ENCODE assay signal across 1 cellular context in the genomic region with DNA sequence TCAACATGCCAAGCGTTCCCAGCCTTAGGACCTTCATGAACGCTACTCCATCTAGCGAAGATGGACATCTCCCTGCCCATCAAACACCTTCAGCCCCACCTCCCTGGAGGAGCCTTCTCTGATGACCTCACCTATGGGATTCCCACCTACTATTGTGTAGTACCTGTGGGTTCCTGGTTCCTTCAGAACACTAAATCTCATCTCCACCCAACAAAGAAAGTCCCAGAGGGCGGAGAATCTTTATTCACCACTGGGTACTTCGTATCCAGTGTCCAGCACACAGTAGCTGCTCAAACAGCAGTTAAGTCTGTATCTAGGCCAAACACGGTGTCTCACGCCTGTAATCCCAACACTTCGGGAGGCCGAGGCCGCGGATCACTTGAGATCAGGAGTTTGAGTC.
TF ChIP-seq lines count a peak whose summit lies in the region.

No MANE protein-coding gene starts in this region.

TF ChIP-seq in GM23338, 12 proteins besides CTCF, POLR2A, EP300 and RAD21 (continued from another document):
- TF ChIP-seq, protein P1, sequence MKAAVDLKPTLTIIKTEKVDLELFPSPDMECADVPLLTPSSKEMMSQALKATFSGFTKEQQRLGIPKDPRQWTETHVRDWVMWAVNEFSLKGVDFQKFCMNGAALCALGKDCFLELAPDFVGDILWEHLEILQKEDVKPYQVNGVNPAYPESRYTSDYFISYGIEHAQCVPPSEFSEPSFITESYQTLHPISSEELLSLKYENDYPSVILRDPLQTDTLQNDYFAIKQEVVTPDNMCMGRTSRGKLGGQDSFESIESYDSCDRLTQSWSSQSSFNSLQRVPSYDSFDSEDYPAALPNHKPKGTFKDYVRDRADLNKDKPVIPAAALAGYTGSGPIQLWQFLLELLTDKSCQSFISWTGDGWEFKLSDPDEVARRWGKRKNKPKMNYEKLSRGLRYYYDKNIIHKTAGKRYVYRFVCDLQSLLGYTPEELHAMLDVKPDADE (IDR thresholded peaks at IDR 0.05): no peak
- TF ChIP-seq CREB1 (CRISPR knock-in tag; IDR thresholded peaks at IDR 0.05; ENCODE audit: low read depth): no peak
- TF ChIP-seq, protein P2, sequence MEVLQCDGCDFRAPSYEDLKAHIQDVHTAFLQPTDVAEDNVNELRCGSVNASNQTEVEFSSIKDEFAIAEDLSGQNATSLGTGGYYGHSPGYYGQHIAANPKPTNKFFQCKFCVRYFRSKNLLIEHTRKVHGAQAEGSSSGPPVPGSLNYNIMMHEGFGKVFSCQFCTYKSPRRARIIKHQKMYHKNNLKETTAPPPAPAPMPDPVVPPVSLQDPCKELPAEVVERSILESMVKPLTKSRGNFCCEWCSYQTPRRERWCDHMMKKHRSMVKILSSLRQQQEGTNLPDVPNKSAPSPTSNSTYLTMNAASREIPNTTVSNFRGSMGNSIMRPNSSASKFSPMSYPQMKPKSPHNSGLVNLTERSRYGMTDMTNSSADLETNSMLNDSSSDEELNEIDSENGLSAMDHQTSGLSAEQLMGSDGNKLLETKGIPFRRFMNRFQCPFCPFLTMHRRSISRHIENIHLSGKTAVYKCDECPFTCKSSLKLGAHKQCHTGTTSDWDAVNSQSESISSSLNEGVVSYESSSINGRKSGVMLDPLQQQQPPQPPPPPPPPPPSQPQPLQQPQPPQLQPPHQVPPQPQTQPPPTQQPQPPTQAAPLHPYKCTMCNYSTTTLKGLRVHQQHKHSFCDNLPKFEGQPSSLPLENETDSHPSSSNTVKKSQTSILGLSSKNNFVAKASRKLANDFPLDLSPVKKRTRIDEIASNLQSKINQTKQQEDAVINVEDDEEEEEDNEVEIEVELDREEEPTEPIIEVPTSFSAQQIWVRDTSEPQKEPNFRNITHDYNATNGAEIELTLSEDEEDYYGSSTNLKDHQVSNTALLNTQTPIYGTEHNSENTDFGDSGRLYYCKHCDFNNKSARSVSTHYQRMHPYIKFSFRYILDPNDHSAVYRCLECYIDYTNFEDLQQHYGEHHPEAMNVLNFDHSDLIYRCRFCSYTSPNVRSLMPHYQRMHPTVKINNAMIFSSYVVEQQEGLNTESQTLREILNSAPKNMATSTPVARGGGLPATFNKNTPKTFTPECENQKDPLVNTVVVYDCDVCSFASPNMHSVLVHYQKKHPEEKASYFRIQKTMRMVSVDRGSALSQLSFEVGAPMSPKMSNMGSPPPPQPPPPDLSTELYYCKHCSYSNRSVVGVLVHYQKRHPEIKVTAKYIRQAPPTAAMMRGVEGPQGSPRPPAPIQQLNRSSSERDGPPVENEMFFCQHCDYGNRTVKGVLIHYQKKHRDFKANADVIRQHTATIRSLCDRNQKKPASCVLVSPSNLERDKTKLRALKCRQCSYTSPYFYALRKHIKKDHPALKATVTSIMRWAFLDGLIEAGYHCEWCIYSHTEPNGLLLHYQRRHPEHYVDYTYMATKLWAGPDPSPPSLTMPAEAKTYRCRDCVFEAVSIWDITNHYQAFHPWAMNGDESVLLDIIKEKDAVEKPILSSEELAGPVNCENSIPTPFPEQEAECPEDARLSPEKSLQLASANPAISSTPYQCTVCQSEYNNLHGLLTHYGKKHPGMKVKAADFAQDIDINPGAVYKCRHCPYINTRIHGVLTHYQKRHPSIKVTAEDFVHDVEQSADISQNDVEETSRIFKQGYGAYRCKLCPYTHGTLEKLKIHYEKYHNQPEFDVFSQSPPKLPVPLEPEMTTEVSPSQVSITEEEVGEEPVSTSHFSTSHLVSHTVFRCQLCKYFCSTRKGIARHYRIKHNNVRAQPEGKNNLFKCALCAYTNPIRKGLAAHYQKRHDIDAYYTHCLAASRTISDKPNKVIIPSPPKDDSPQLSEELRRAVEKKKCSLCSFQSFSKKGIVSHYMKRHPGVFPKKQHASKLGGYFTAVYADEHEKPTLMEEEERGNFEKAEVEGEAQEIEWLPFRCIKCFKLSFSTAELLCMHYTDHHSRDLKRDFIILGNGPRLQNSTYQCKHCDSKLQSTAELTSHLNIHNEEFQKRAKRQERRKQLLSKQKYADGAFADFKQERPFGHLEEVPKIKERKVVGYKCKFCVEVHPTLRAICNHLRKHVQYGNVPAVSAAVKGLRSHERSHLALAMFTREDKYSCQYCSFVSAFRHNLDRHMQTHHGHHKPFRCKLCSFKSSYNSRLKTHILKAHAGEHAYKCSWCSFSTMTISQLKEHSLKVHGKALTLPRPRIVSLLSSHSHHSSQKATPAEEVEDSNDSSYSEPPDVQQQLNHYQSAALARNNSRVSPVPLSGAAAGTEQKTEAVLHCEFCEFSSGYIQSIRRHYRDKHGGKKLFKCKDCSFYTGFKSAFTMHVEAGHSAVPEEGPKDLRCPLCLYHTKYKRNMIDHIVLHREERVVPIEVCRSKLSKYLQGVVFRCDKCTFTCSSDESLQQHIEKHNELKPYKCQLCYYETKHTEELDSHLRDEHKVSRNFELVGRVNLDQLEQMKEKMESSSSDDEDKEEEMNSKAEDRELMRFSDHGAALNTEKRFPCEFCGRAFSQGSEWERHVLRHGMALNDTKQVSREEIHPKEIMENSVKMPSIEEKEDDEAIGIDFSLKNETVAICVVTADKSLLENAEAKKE (CRISPR knock-in tag; IDR thresholded peaks at IDR 0.05): no peak
TF ChIP-seq in GM23338: peak in this region for 0.
